ENCODE assay signal across 14 cellular contexts in genomic region chr3:6679510-6679909, GRCh38.
DNase-seq lines count a peak whose midpoint lies in the region; ATAC-seq and TF ChIP-seq lines count a peak whose summit lies in the region.
"Had no signal": no experiment of that assay in that cellular context is flagged by ENCODE, and none has a peak within 500 bp of the region (broad histone marks: within the 10 kb centered on the region; RNA-seq: fewer than 3 reads in every experiment).

No MANE protein-coding gene starts in this region.

- H3K9me3 Mint-ChIP-seq in T-cell (peaks cover 8 to 18% (median 15%) of the 10 kb centered on the region in 3 donors), type B pancreatic cell (no peaks in the 10 kb centered on the region)

- H3K4me3 Mint-ChIP-seq in T-cell (no peak overlapping the region), type B pancreatic cell (no peak overlapping the region)
- H3K4me3 Mint-ChIP-seq: CD8-positive, alpha-beta memory T cell; naive thymus-derived CD4-positive, alpha-beta T cell had no signal

- H3K4me1 Mint-ChIP-seq in T-cell (no peaks in the 10 kb centered on the region), type B pancreatic cell (ENCODE audit: unreplicated experiment) (no peaks in the 10 kb centered on the region)
- H3K4me1 Mint-ChIP-seq: CD8-positive, alpha-beta memory T cell; naive thymus-derived CD4-positive, alpha-beta T cell had no signal

- DNase-seq in HT-29 (ENCODE audit: low spot score) (peak; percentile 3), activated gamma-delta T cell treated with Interleukin-2 at 50 U/mL for 16 hours (no peak), T-cell (no peak), iPS-NIHi11 (ENCODE audit: low spot score) (no peak), type B pancreatic cell (ENCODE audit: extremely low spot score, unreplicated experiment) (no peak)
- DNase-seq: CD8-positive, alpha-beta memory T cell; glutamatergic neuron; left cardiac atrium; naive thymus-derived CD4-positive, alpha-beta T cell; NCI-H1048; NCI-H446 treated with DMSO at 0.1 percent for 48 hours; substantia nigra had no signal

- POLR2A ChIA-PET in T-cell (lab: Charles Lee): no interaction called here

- CTCF ChIA-PET in T-cell (lab: Charles Lee): no interaction called here

- no peak for TF ChIP-seq CTCF in type B pancreatic cell (conservative IDR thresholded peaks at IDR 0.05)

- H3K27me3 Mint-ChIP-seq in T-cell: no peaks in the 10 kb centered on the region
- no peaks in the 10 kb centered on the region for H3K27me3 Mint-ChIP-seq in type B pancreatic cell
- H3K27me3 Mint-ChIP-seq: CD8-positive, alpha-beta memory T cell; naive thymus-derived CD4-positive, alpha-beta T cell had no signal

- H3K36me3 Mint-ChIP-seq in T-cell: no peaks in the 10 kb centered on the region
- no peaks in the 10 kb centered on the region for H3K36me3 Mint-ChIP-seq in type B pancreatic cell
- H3K36me3 Mint-ChIP-seq: CD8-positive, alpha-beta memory T cell; naive thymus-derived CD4-positive, alpha-beta T cell had no signal

- ATAC-seq in GM19025 (IDR thresholded peaks at IDR 0.05; ENCODE audit: low read depth, unreplicated experiment) (peak; percentile 22), HG02588 (IDR thresholded peaks at IDR 0.05; ENCODE audit: unreplicated experiment) (peak; percentile 35), T-cell (replicated peaks in 1 of 4) (no peak)
- ATAC-seq: left cardiac atrium; naive thymus-derived CD4-positive, alpha-beta T cell had no signal

- no peak overlapping the region for H3K27ac Mint-ChIP-seq in T-cell
- no peak overlapping the region for H3K27ac Mint-ChIP-seq in type B pancreatic cell
- H3K27ac Mint-ChIP-seq: CD8-positive, alpha-beta memory T cell; naive thymus-derived CD4-positive, alpha-beta T cell had no signal

Comparison
In these comparisons a context has a peak if more than half of its experiments do, and no peak if none do; other contexts are left out.
1. ATAC-seq: peak in GM19025 (single experiment) and HG02588 (single experiment); none in T-cell (0 of 4).